In genomic region chr22:47100019-47100418, GRCh38 we compare ENCODE assay signal across 28 cellular contexts.
"Had no signal": no experiment of that assay in that cellular context is flagged by ENCODE, and none has a peak within 500 bp of the region (broad histone marks: within the 10 kb centered on the region; RNA-seq: fewer than 3 reads in every experiment).

No MANE protein-coding gene starts in this region.

- H3K4me3 ChIP-seq: breast epithelium, gastroesophageal sphincter, hepatocyte had no signal

- H3K4me1 ChIP-seq: breast epithelium, gastroesophageal sphincter, parathyroid adenoma had no signal

- FAIRE-seq: endometrium, keratinocyte had no signal

- H3K27ac ChIP-seq: breast epithelium, epithelial cell of prostate, gastroesophageal sphincter, parathyroid adenoma had no signal

- H3K27me3 ChIP-seq: breast epithelium, gastroesophageal sphincter, hepatocyte had no signal

- H3K36me3 ChIP-seq: breast epithelium had no signal

- H3K79me2 ChIP-seq: hepatocyte, parathyroid adenoma had no signal

- ATAC-seq: activated CD8-positive, alpha-beta memory T cell treated with anti-CD3 and anti-CD28 coated beads, Interleukin-2, amount 10 ng/mL, durations not matched to agents 7 days and 5 days; activated CD8-positive, alpha-beta T cell treated with anti-CD3 and anti-CD28 coated beads for 36 hours; activated naive CD4-positive, alpha-beta T cell treated with anti-CD3 and anti-CD28 coated beads, Interleukin-2, amount 50 U/mL, for 72 hours; activated T-cell treated with anti-CD3 and anti-CD28 coated beads, Interleukin-2, amount 50 U/mL, for 72 hours; gastroesophageal sphincter; left colon; right cardiac atrium; stimulated activated memory B cell treated with anti-CD40 and anti-IgM and Interleukin-4, amounts not matched to agents 10 μg/mL and 1 μg/mL and 100 μg/mL, for 72 hours; stimulated activated naive CD8-positive, alpha-beta T cell treated with anti-CD3 and anti-CD28 coated beads, Interleukin-15, amount 100 ng/mL, for 72 hours had no signal

- DNase-seq: activated B cell treated with CpG ODN at 0.5 μM for 24 hours; activated CD4-positive, alpha-beta T cell treated with anti-CD3 and anti-CD28 coated beads, Interleukin-2, amount 50 U/mL, for 1 hour; activated CD8-positive, alpha-beta memory T cell treated with anti-CD3 and anti-CD28 coated beads, Interleukin-2, amount 10 ng/mL, durations not matched to agents 7 days and 5 days; activated CD8-positive, alpha-beta T cell treated with anti-CD3 and anti-CD28 coated beads for 36 hours; activated naive CD4-positive, alpha-beta T cell; activated T-cell treated with anti-CD3 and anti-CD28 coated beads for 4 hours; activated T-cell treated with anti-CD3 and anti-CD28 coated beads, Interleukin-2, amount 50 U/mL, for 72 hours; central memory CD4-positive, alpha-beta T cell; left colon; mammary epithelial cell; right cardiac atrium; stimulated activated CD4-positive, alpha-beta T cell treated with anti-CD3 and anti-CD28 coated beads, Interleukin-12 subunit alpha, Interleukin-12 subunit beta, amount 100 ng/mL, for 4 hours; stimulated activated CD4-positive, alpha-beta T cell treated with anti-CD3 and anti-CD28 coated beads, Interleukin-4, amount 100 ng/mL, for 24 hours; stimulated activated naive CD8-positive, alpha-beta T cell treated with anti-CD3 and anti-CD28 coated beads, Interleukin-15, amount 100 ng/mL, for 72 hours; substantia nigra; T-helper 1 cell had no signal

- H3K27me3 Mint-ChIP-seq: activated B cell treated with CpG ODN at 0.5 μM for 24 hours; activated CD8-positive, alpha-beta memory T cell treated with anti-CD3 and anti-CD28 coated beads, Interleukin-2, amount 10 ng/mL, durations not matched to agents 7 days and 5 days; activated CD8-positive, alpha-beta T cell treated with anti-CD3 and anti-CD28 coated beads for 36 hours; dendritic cell treated with granulocyte-macrophage colony-stimulating factor and Interleukin-4, amounts not matched to agents 40 ng/mL and 50 ng/mL, for 4 days; stimulated activated memory B cell treated with anti-CD40 and anti-IgM and Interleukin-4, amounts not matched to agents 10 μg/mL and 1 μg/mL and 100 μg/mL, for 72 hours; stimulated activated naive CD8-positive, alpha-beta T cell treated with anti-CD3 and anti-CD28 coated beads, Interleukin-15, amount 100 ng/mL, for 72 hours had no signal

- H3K9me3 Mint-ChIP-seq: activated B cell treated with CpG ODN at 0.5 μM for 24 hours; activated CD8-positive, alpha-beta T cell treated with anti-CD3 and anti-CD28 coated beads for 36 hours; activated naive CD4-positive, alpha-beta T cell treated with anti-CD3 and anti-CD28 coated beads, Interleukin-2, amount 50 U/mL, for 72 hours; activated T-cell treated with anti-CD3 and anti-CD28 coated beads, Interleukin-2, amount 50 U/mL, for 72 hours; nephron; stimulated activated naive CD8-positive, alpha-beta T cell treated with anti-CD3 and anti-CD28 coated beads, Interleukin-15, amount 100 ng/mL, for 72 hours; T-helper 2 cell treated with Interferon-gamma antibody and Interleukin-4, amounts not matched to agents 5 μg/mL and 100 μg/mL, for 36 hours had no signal

- H2AFZ ChIP-seq: hepatocyte, parathyroid adenoma had no signal

- H3K9me3 ChIP-seq: breast epithelium, gastroesophageal sphincter had no signal

- H3K4me1 Mint-ChIP-seq: nephron had no signal

- H3K4me2 ChIP-seq: hepatocyte had no signal

- H3K27ac Mint-ChIP-seq: activated B cell treated with CpG ODN at 0.5 μM for 24 hours; activated CD8-positive, alpha-beta memory T cell treated with anti-CD3 and anti-CD28 coated beads, Interleukin-2, amount 10 ng/mL, durations not matched to agents 7 days and 5 days; activated CD8-positive, alpha-beta T cell treated with anti-CD3 and anti-CD28 coated beads for 36 hours; activated naive CD4-positive, alpha-beta T cell treated with anti-CD3 and anti-CD28 coated beads, Interleukin-2, amount 50 U/mL, for 72 hours; activated T-cell treated with anti-CD3 and anti-CD28 coated beads, Interleukin-2, amount 50 U/mL, for 72 hours; dendritic cell treated with granulocyte-macrophage colony-stimulating factor and Interleukin-4, amounts not matched to agents 40 ng/mL and 50 ng/mL, for 4 days; stimulated activated memory B cell treated with anti-CD40 and anti-IgM and Interleukin-4, amounts not matched to agents 10 μg/mL and 1 μg/mL and 100 μg/mL, for 72 hours; T-helper 2 cell treated with Interferon-gamma antibody and Interleukin-4, amounts not matched to agents 5 μg/mL and 100 μg/mL, for 36 hours had no signal

- H3K4me3 Mint-ChIP-seq: activated B cell treated with CpG ODN at 0.5 μM for 24 hours; activated CD8-positive, alpha-beta memory T cell treated with anti-CD3 and anti-CD28 coated beads, Interleukin-2, amount 10 ng/mL, durations not matched to agents 7 days and 5 days; activated CD8-positive, alpha-beta T cell treated with anti-CD3 and anti-CD28 coated beads for 36 hours; activated T-cell treated with anti-CD3 and anti-CD28 coated beads, Interleukin-2, amount 50 U/mL, for 72 hours; dendritic cell treated with granulocyte-macrophage colony-stimulating factor and Interleukin-4, amounts not matched to agents 40 ng/mL and 50 ng/mL, for 4 days; nephron; stimulated activated memory B cell treated with anti-CD40 and anti-IgM and Interleukin-4, amounts not matched to agents 10 μg/mL and 1 μg/mL and 100 μg/mL, for 72 hours; stimulated activated naive CD8-positive, alpha-beta T cell treated with anti-CD3 and anti-CD28 coated beads, Interleukin-15, amount 100 ng/mL, for 72 hours; T-helper 2 cell treated with Interferon-gamma antibody and Interleukin-4, amounts not matched to agents 5 μg/mL and 100 μg/mL, for 36 hours had no signal

- H3K9ac ChIP-seq: parathyroid adenoma had no signal
